ENCODE assay signal across 8 cellular contexts in genomic region chr9:127803507-127804352, GRCh38. TPM values are rescaled to one million over a fixed set of nuclear protein-coding genes. Genes with fewer than 3 reads are reported as not detected.
DNase-seq lines count a peak whose midpoint lies in the region; ATAC-seq, FAIRE-seq and TF ChIP-seq lines count a peak whose summit lies in the region.

No MANE protein-coding gene starts in this region.

- TF ChIP-seq CTCF in type B pancreatic cell (conservative IDR thresholded peaks at IDR 0.05) = no peak

- peak overlapping the region; percentile 98 for H3K4me3 Mint-ChIP-seq in activated CD4-positive, alpha-beta T cell treated with anti-CD3 and anti-CD28 coated beads for 36 hours
- H3K4me3 Mint-ChIP-seq in memory B cell = peak overlapping the region; percentile 93
- H3K4me3 Mint-ChIP-seq in type B pancreatic cell = peak overlapping the region; percentile 93

- CTCF ChIA-PET in activated CD4-positive, alpha-beta T cell treated with anti-CD3 and anti-CD28 coated beads for 36 hours (lab: Charles Lee) = interaction anchor here (0.6 to 0.8 kb wide), 2 partner anchors 19 to 69 kb away, joined by 4 read pairs; partner anchors contain the start of gene TOR2A

- POLR2A ChIA-PET in activated CD4-positive, alpha-beta T cell treated with anti-CD3 and anti-CD28 coated beads for 36 hours (lab: Charles Lee) = interaction anchor here (1.9 kb wide), 1 partner anchor 33 kb away, joined by 5 read pairs; no protein-coding TSS in a partner anchor

- no peaks in the 10 kb centered on the region for H3K27me3 Mint-ChIP-seq in activated CD4-positive, alpha-beta T cell treated with anti-CD3 and anti-CD28 coated beads for 36 hours
- H3K27me3 Mint-ChIP-seq in memory B cell (no peaks in the 10 kb centered on the region), type B pancreatic cell (no peaks in the 10 kb centered on the region)

- peak overlapping the region; percentile 95 for H3K27ac Mint-ChIP-seq in activated CD4-positive, alpha-beta T cell treated with anti-CD3 and anti-CD28 coated beads for 36 hours
- H3K27ac Mint-ChIP-seq in memory B cell = peak overlapping the region; percentile 90
- H3K27ac Mint-ChIP-seq in type B pancreatic cell = peak overlapping the region; percentile 82

- peaks cover 25% of the 10 kb centered on the region for H3K4me1 Mint-ChIP-seq in activated CD4-positive, alpha-beta T cell treated with anti-CD3 and anti-CD28 coated beads for 36 hours
- H3K4me1 Mint-ChIP-seq in memory B cell (peaks cover 13% of the 10 kb centered on the region), type B pancreatic cell (ENCODE audit: unreplicated experiment) (peaks cover 13% of the 10 kb centered on the region)

- intact Hi-C loops in activated CD4-positive, alpha-beta T cell treated with anti-CD3 and anti-CD28 coated beads for 36 hours (cut with DNase I, micrococcal nuclease) = loop anchor here (1.0 to 5.0 kb wide), 6 partner anchors 67 to 471 kb away; partner anchors contain the start of genes PTGES2 (in 1 of the 2), ST6GALNAC4 (in 1 of the 2) and ST6GALNAC6 (in 1 of the 2)
- intact Hi-C loops in posterior vena cava (cut with DNase I) = loop anchor here in 1 of 2 donors (5.0 kb wide), 1 partner anchor 69 kb away; no protein-coding TSS in a partner anchor

- no peaks in the 10 kb centered on the region for H3K9me3 Mint-ChIP-seq in activated CD4-positive, alpha-beta T cell treated with anti-CD3 and anti-CD28 coated beads for 36 hours (ENCODE audit: low read depth)
- no peaks in the 10 kb centered on the region for H3K9me3 Mint-ChIP-seq in memory B cell
- H3K9me3 Mint-ChIP-seq in type B pancreatic cell = no peaks in the 10 kb centered on the region

- peak; percentile 11 for ATAC-seq in activated CD4-positive, alpha-beta T cell treated with anti-CD3 and anti-CD28 coated beads for 36 hours
- ATAC-seq in memory B cell (ENCODE audit: low read depth) (no peak), GM19455 (IDR thresholded peaks at IDR 0.05; ENCODE audit: unreplicated experiment) (no peak)

- no peak for FAIRE-seq in RCC 7860 (lab: Jason Lieb, UNC)

- H3K36me3 Mint-ChIP-seq in activated CD4-positive, alpha-beta T cell treated with anti-CD3 and anti-CD28 coated beads for 36 hours (ENCODE audit: low read depth) = peaks cover 20% of the 10 kb centered on the region
- H3K36me3 Mint-ChIP-seq in memory B cell = peaks cover 5% of the 10 kb centered on the region
- H3K36me3 Mint-ChIP-seq in type B pancreatic cell = peaks cover 4% of the 10 kb centered on the region

- DNase-seq in activated CD4-positive, alpha-beta T cell treated with anti-CD3 and anti-CD28 coated beads for 36 hours = peak; percentile 49
- DNase-seq in activated CD4-positive, alpha-beta T cell treated with anti-CD3 and anti-CD28 coated beads for 1 hour = no peak
- DNase-seq in RCC 7860 (ENCODE audit: low spot score) = peak; percentile 64
- DNase-seq in cerebellum (ENCODE audit: low spot score) = peak; percentile 74
- DNase-seq in memory B cell (ENCODE audit: low spot score in 2 of 2) = no peak
- no peak for DNase-seq in type B pancreatic cell (ENCODE audit: extremely low spot score, unreplicated experiment)
- no peak for DNase-seq in posterior vena cava (ENCODE audit: low spot score)

RNA-seq across cellular contexts. Expression of gene FPGS, which starts 1.0 kb away (rescaled TPM):
- 10 to 100 TPM; 71.9 to 80.4 TPM for total RNA-seq in activated CD4-positive, alpha-beta T cell treated with anti-CD3 and anti-CD28 coated beads for 36 hours
- total RNA-seq in cerebellum (20.3 TPM), type B pancreatic cell (ENCODE audit: low replicate concordance) (18.7 and 42.4 TPM in 2 replicates), posterior vena cava (10 to 100 TPM; 35.5 to 55.1 TPM)

RNA-seq across cellular contexts. Expression of gene CDK9, which starts 17.9 kb away (rescaled TPM):
- total RNA-seq in activated CD4-positive, alpha-beta T cell treated with anti-CD3 and anti-CD28 coated beads for 36 hours = 10 to 100 TPM; 63.8 to 80.4 TPM
- total RNA-seq in cerebellum (38.9 TPM), type B pancreatic cell (ENCODE audit: low replicate concordance) (65.8 and 77.3 TPM in 2 replicates), posterior vena cava (10 to 100 TPM; 56.5 to 71.0 TPM)

RNA-seq across cellular contexts. Expression of gene SH2D3C, which starts 25.3 kb away (rescaled TPM):
- 10 to 100 TPM; 30.3 to 35.2 TPM for total RNA-seq in activated CD4-positive, alpha-beta T cell treated with anti-CD3 and anti-CD28 coated beads for 36 hours
- total RNA-seq in cerebellum = 8.5 TPM
- 1.6 and 7.1 TPM in 2 replicates for total RNA-seq in type B pancreatic cell (ENCODE audit: low replicate concordance)
- 10 to 100 TPM; 13.7 to 18.9 TPM for total RNA-seq in posterior vena cava

RNA-seq across cellular contexts. Expression of gene ENG, which starts 50.7 kb away (rescaled TPM):
- total RNA-seq in activated CD4-positive, alpha-beta T cell treated with anti-CD3 and anti-CD28 coated beads for 36 hours = 10 to 100 TPM; 13.9 to 15.2 TPM
- 3.2 TPM for total RNA-seq in cerebellum
- total RNA-seq in type B pancreatic cell (ENCODE audit: low replicate concordance) = 0.86 and 1.6 TPM in 2 replicates
- total RNA-seq in posterior vena cava = 100 to 1,000 TPM; 189 to 217 TPM

Comparison
In these comparisons a context has a peak if more than half of its experiments do, and no peak if none do; other contexts are left out.
1. DNase-seq: peak in activated CD4-positive, alpha-beta T cell treated with anti-CD3 and anti-CD28 coated beads for 36 hours (single experiment), RCC 7860 (single experiment) and cerebellum (single experiment); none in activated CD4-positive, alpha-beta T cell treated with anti-CD3 and anti-CD28 coated beads for 1 hour (single experiment), memory B cell (0 of 2), type B pancreatic cell (single experiment) and posterior vena cava (single experiment).
2. Peak in every context shown above with its lines, with median percentiles within 50 percentile points of each other: H3K27ac Mint-ChIP-seq and H3K4me3 Mint-ChIP-seq.